28 cellular contexts compared by ENCODE assay signal in the genomic region with DNA sequence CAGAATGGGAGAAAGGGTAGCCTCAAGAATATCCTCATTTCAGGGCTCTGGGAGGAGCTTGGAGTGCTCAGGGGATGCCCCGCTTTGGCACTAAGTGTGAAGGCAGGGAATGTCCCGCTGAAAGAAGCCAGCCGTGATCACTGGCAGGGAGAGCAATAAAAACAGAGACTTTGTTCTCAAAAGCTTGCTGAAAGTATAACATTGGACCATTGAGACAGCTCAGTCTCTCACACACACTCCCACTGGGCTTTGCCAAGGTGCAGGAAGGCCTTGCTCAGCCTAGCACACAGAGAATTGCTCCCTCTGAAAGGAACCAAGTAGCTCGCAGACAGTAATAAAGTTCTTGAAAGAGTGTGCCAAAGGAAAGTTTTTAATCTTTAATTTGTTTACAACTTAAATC.
"Had no signal": no experiment of that assay in that cellular context is flagged by ENCODE, and none has a peak within 500 bp of the region (broad histone marks: within the 10 kb centered on the region; RNA-seq: fewer than 3 reads in every experiment).

No MANE protein-coding gene starts in this region.

- DNase-seq: activated B cell treated with CpG ODN at 0.5 μM for 24 hours; activated CD4-positive, alpha-beta memory T cell treated with anti-CD3 and anti-CD28 coated beads for 36 hours; activated CD4-positive, alpha-beta T cell treated with anti-CD3 and anti-CD28 coated beads for 4 hours; activated CD4-positive, alpha-beta T cell treated with anti-CD3 and anti-CD28 coated beads, Interleukin-2, amount 10 ng/mL, durations not matched to agents 24 days and 14 days; activated CD4-positive, alpha-beta T cell treated with anti-CD3 and anti-CD28 coated beads, Interleukin-2, amount 50 U/mL, for 1 hour; activated CD4-positive, alpha-beta T cell treated with anti-CD3 and anti-CD28 coated beads, Interleukin-2, amount 50 U/mL, for 4 hours; activated CD4-positive, CD25-positive, alpha-beta regulatory T cell treated with anti-CD3 and anti-CD28 coated beads, Interleukin-2, amount 50 U/mL, for 72 hours; activated CD8-positive, alpha-beta memory T cell treated with anti-CD3 and anti-CD28 coated beads, Interleukin-2, amount 50 U/mL, for 4 hours; activated CD8-positive, alpha-beta T cell treated with anti-CD3 and anti-CD28 coated beads for 36 hours; activated effector memory CD4-positive, alpha-beta T cell treated with anti-CD3 and anti-CD28 coated beads, Interleukin-2, amount 50 U/mL, for 16 hours; activated gamma-delta T cell treated with Interleukin-2 at 50 U/mL for 16 hours; activated naive CD4-positive, alpha-beta T cell; activated naive CD4-positive, alpha-beta T cell treated with anti-CD3 and anti-CD28 coated beads for 36 hours; activated naive CD4-positive, alpha-beta T cell treated with anti-CD3 and anti-CD28 coated beads, Interleukin-2, amount 50 U/mL, for 16 hours; activated naive CD8-positive, alpha-beta T cell treated with anti-CD3 and anti-CD28 coated beads for 36 hours; activated T-cell treated with anti-CD3 and anti-CD28 coated beads for 4 hours; activated T-cell treated with anti-CD3 and anti-CD28 coated beads, Interleukin-2, amount 50 U/mL, for 1 hour; activated T-cell treated with anti-CD3 and anti-CD28 coated beads, Interleukin-2, amount 50 U/mL, for 4 hours; activated T-cell treated with anti-CD3 and anti-CD28 coated beads, Interleukin-2, amount 50 U/mL, for 72 hours; adrenal gland; amniotic stem cell; aorta; body of pancreas; brain microvascular endothelial cell; central memory CD4-positive, alpha-beta T cell; T-cell; T-helper 17 cell; T1000 had no signal
